In genomic region chr10:102195301-102195870, GRCh38 we compare ENCODE assay signal across 18 cellular contexts. TPM values are rescaled to one million over a fixed set of nuclear protein-coding genes. Genes with fewer than 3 reads are reported as not detected.
DNase-seq lines count a peak whose midpoint lies in the region; ATAC-seq and TF ChIP-seq lines count a peak whose summit lies in the region.
"Had no signal": no experiment of that assay in that cellular context is flagged by ENCODE, and none has a peak within 500 bp of the region (broad histone marks: within the 10 kb centered on the region; RNA-seq: fewer than 3 reads in every experiment).

No MANE protein-coding gene starts in this region.

- TF ChIP-seq RAD21 in IMR-90 (IDR thresholded peaks at IDR 0.05; ENCODE audit: low read length), result no peak

- no peak overlapping the region for H3K4me2 ChIP-seq in IMR-90 (ENCODE audit: low read depth, low read length)

- H4K8ac ChIP-seq in IMR-90 (ENCODE audit: low read depth in 2 of 2, low read length in 2 of 2), result no peak overlapping the region

- H3K9me1 ChIP-seq in IMR-90 (ENCODE audit: insufficient read depth, low read length), result no peaks in the 10 kb centered on the region

- no peaks in the 10 kb centered on the region for H3K36me3 ChIP-seq in IMR-90 (ENCODE audit: control insufficient read depth, insufficient read depth, low read length)
- H3K36me3 ChIP-seq in SJCRH30, result 0 out of 2 replicates have a peak, but pooled peaks cover 3% of the 10 kb centered on the region
- H3K36me3 ChIP-seq in gastroesophageal sphincter, result no peaks in the 10 kb centered on the region
- no peaks in the 10 kb centered on the region for H3K36me3 ChIP-seq in MG63

- H3K27me3 Mint-ChIP-seq in osteocyte (ENCODE audit: unreplicated experiment), result peaks cover 43% of the 10 kb centered on the region

- H2BK15ac ChIP-seq in IMR-90 (ENCODE audit: low read depth, low read length), result no peak overlapping the region

- H3K9me3 ChIP-seq in IMR-90 (ENCODE audit: control insufficient read depth, insufficient read depth, low read length) (peaks cover 12% of the 10 kb centered on the region), SJCRH30 (replicated peaks) (peaks cover 23% of the 10 kb centered on the region), gastroesophageal sphincter (no peaks in the 10 kb centered on the region), MG63 (peaks cover 10% of the 10 kb centered on the region)

- TF ChIP-seq POLR2A in IMR-90 (IDR thresholded peaks at IDR 0.05; ENCODE audit: low read depth, low read length) (no peak), gastroesophageal sphincter (IDR thresholded peaks at IDR 0.05) (no peak)

- no peaks in the 10 kb centered on the region for H3K4me1 Mint-ChIP-seq in osteocyte (ENCODE audit: unreplicated experiment)
- H3K4me1 Mint-ChIP-seq: H9 had no signal

- H3K4me1 ChIP-seq in IMR-90 (ENCODE audit: control insufficient read depth, insufficient read depth, low read length) (no peaks in the 10 kb centered on the region), SJCRH30 (peaks cover 32% of the 10 kb centered on the region), gastroesophageal sphincter (no peaks in the 10 kb centered on the region)
- H3K4me1 ChIP-seq: Caco-2 had no signal

- H3K79me1 ChIP-seq in IMR-90 (ENCODE audit: low read depth in 1 of 2, low read length in 2 of 2), result no peaks in the 10 kb centered on the region

- no peaks in the 10 kb centered on the region for H3K36me3 Mint-ChIP-seq in osteocyte (ENCODE audit: unreplicated experiment)
- H3K36me3 Mint-ChIP-seq: CD4-positive, CD25-positive, alpha-beta regulatory T cell had no signal

- no peak overlapping the region for H2AK5ac ChIP-seq in IMR-90 (ENCODE audit: low read depth, low read length)

- H2BK120ac ChIP-seq in IMR-90 (ENCODE audit: low read depth, low read length), result no peak overlapping the region

- H3K18ac ChIP-seq in IMR-90 (ENCODE audit: low read depth, low read length), result no peak overlapping the region

- TF ChIP-seq CTCF in IMR-90 (conservative IDR thresholded peaks at IDR 0.05; ENCODE audit: low read depth, low read length) (no peak), gastroesophageal sphincter (IDR thresholded peaks at IDR 0.05) (no peak), osteocyte (IDR thresholded peaks at IDR 0.05) (no peak)

- no peak overlapping the region for H2BK5ac ChIP-seq in IMR-90 (ENCODE audit: low read depth, low read length, poor library complexity, severe bottlenecking)

- H3K56ac ChIP-seq in IMR-90 (ENCODE audit: extremely low read depth, insufficient read depth, low read length), result no peak overlapping the region

- peaks cover 9% of the 10 kb centered on the region for H3K9me3 Mint-ChIP-seq in osteocyte (ENCODE audit: unreplicated experiment)

- no peak overlapping the region for H3K9ac ChIP-seq in IMR-90 (ENCODE audit: low read depth, low read length)

- no TSS peak for BruUV-seq in IMR-90 (replicated peaks; lab: Mats Ljungman, UMichigan)

- no peak overlapping the region for H3K4ac ChIP-seq in IMR-90 (ENCODE audit: low read depth, low read length)

- TF ChIP-seq EP300 in gastroesophageal sphincter (IDR thresholded peaks at IDR 0.05), result no peak

- no peak overlapping the region for H3K14ac ChIP-seq in IMR-90 (replicated peaks; ENCODE audit: low read depth, low read length)

- in situ Hi-C loops in IMR-90 (cut with MboI; ENCODE audit: low sequenced_read_pairs), result no loop called here

- H2AFZ ChIP-seq in IMR-90 (replicated peaks; ENCODE audit: low read length, poor library complexity), result no peak overlapping the region

- peak; percentile 12 for DNase-seq in EH (ENCODE audit: low read depth)
- peak; percentile 24 for DNase-seq in IMR-90
- DNase-seq in SJCRH30, result peak; percentile 83 to 88
- DNase-seq in myocyte (ENCODE audit: low read depth), result peak; percentile 86
- no peak for DNase-seq in MG63
- no peak for DNase-seq in osteocyte (ENCODE audit: extremely low spot score, unreplicated experiment)
- DNase-seq in activated CD8-positive, alpha-beta memory T cell treated with anti-CD3 and anti-CD28 coated beads, Interleukin-2, amount 50 U/mL, for 4 hours, result no peak
- DNase-seq: ACHN; Caco-2; CD4-positive, CD25-positive, alpha-beta regulatory T cell; H9; KBM-7; NCI-H1417 treated with DMSO at 0.1 percent for 48 hours; NCI-H1930; NCI-H2171 treated with DMSO at 0.1 percent for 48 hours; NCI-H774; PC-3 had no signal

- H4K5ac ChIP-seq in IMR-90 (ENCODE audit: low read depth, low read length), result no peak overlapping the region

- no peak overlapping the region for H3K27ac ChIP-seq in IMR-90 (ENCODE audit: insufficient read depth, low read length)
- peak overlapping the region; percentile 62 for H3K27ac ChIP-seq in SJCRH30
- no peak overlapping the region for H3K27ac ChIP-seq in gastroesophageal sphincter

- intact Hi-C loops in IMR-90 (cut with micrococcal nuclease), result no loop called here

- ATAC-seq in IMR-90 (ENCODE audit: low read depth) (no peak), gastroesophageal sphincter (no peak)
- ATAC-seq: PC-3 had no signal

- no peaks in the 10 kb centered on the region for H4K20me1 ChIP-seq in IMR-90 (ENCODE audit: insufficient read depth, low read length)

- CTCF ChIA-PET in IMR-90 (lab: Yijun Ruan, JAX), result no interaction called here

- no peak overlapping the region for H3K4me3 ChIP-seq in IMR-90 (ENCODE audit: insufficient read depth, low read depth, low read length)
- H3K4me3 ChIP-seq in SJCRH30, result no peak overlapping the region
- no peak overlapping the region for H3K4me3 ChIP-seq in gastroesophageal sphincter
- H3K4me3 ChIP-seq in MG63, result no peak overlapping the region

- POLR2A ChIA-PET in IMR-90 (lab: Charles Lee; ENCODE audit: unreplicated experiment), result no interaction called here

- WGBS in IMR-90 (ENCODE audit: extremely low coverage in 2 of 2, insufficient read length in 1 of 2), 2 experiments, result 75% methylated on average over 2 of the region's 6 CpGs; no CpG with 5 or more reads in 1 of the 2 experiments
- WGBS in gastroesophageal sphincter (ENCODE audit: low coverage in 1 of 2), 2 donors, result 84 to 93% methylated on average over 4 to 5 of the region's 6 CpGs

- H2BK20ac ChIP-seq in IMR-90 (ENCODE audit: low read depth, low read length), result no peak overlapping the region

- dilution Hi-C loops in IMR-90 (cut with HindIII; ENCODE audit: low sequenced_read_pairs, unreplicated experiment), result no loop called here

- H3K27me3 ChIP-seq in IMR-90 (ENCODE audit: control insufficient read depth, insufficient read depth, low read length), result peaks cover 11% of the 10 kb centered on the region
- H3K27me3 ChIP-seq in SJCRH30, result no peaks in the 10 kb centered on the region
- H3K27me3 ChIP-seq in gastroesophageal sphincter, result peaks cover 10% of the 10 kb centered on the region
- H3K27me3 ChIP-seq in MG63, result no peaks in the 10 kb centered on the region

- no peak overlapping the region for H3K4me3 Mint-ChIP-seq in osteocyte (ENCODE audit: unreplicated experiment)
- H3K4me3 Mint-ChIP-seq: CD4-positive, CD25-positive, alpha-beta regulatory T cell; H9 had no signal

- H3K27ac Mint-ChIP-seq in osteocyte (ENCODE audit: unreplicated experiment), result no peak overlapping the region
- H3K27ac Mint-ChIP-seq: CD4-positive, CD25-positive, alpha-beta regulatory T cell; H9 had no signal

- no peak overlapping the region for H2AK9ac ChIP-seq in IMR-90 (replicated peaks; ENCODE audit: low read depth, low read length, poor library complexity)

- H4K91ac ChIP-seq in IMR-90 (ENCODE audit: insufficient read depth, low read depth, low read length), result no peak overlapping the region

- H3K23ac ChIP-seq in IMR-90 (ENCODE audit: low read depth, low read length), result no peak overlapping the region

TF ChIP-seq in IMR-90, 13 proteins besides CTCF, POLR2A, EP300 and RAD21 (continues in another document):
- TF ChIP-seq MAFK (IDR thresholded peaks at IDR 0.05; ENCODE audit: low read depth, low read length), result no peak
- no peak for TF ChIP-seq BHLHE40 (IDR thresholded peaks at IDR 0.05; ENCODE audit: low read depth, low read length)

RNA-seq across cellular contexts. Expression of gene ELOVL3, which starts 30.7 kb away (rescaled TPM):
- total RNA-seq in IMR-90 (2012; rRNA removed), result 0.28 and 0.36 TPM in 2 replicates
- 0.09 and 0.14 TPM in 2 replicates for polyA plus RNA-seq in IMR-90 (2012; rRNA removed)
- polyA plus RNA-seq in IMR-90 (2012; cell fraction: cytosol; rRNA removed), result 0.35 TPM in 1 of 2 replicates, not detected in the other
- 0.09 and 0.14 TPM in 2 replicates for polyA plus RNA-seq in IMR-90 (2012; cell fraction: nucleus; rRNA removed; ENCODE audit: low replicate concordance)
- total RNA-seq in SJCRH30 (2014; rRNA removed; shearing (Covaris generic)), result 0.42 and 0.53 TPM in 2 replicates
- total RNA-seq in myocyte, result 5.0 and 5.6 TPM in 2 replicates
- 1.3 TPM for polyA plus RNA-seq in myocyte (2012)
- under 1 TPM in 1 of 4 donors, not detected in 3; 0.81 TPM for total RNA-seq in gastroesophageal sphincter
- total RNA-seq in MG63 (2014; rRNA removed; shearing (Covaris generic); ENCODE audit: low replicate concordance), result 0.15 TPM in 1 of 2 replicates, not detected in the other
- total RNA-seq in osteocyte, result not detected in 2 replicates
- total RNA-seq: CD4-positive, CD25-positive, alpha-beta regulatory T cell; H9 had no signal

RNA-seq across cellular contexts. Expression of gene NOLC1, which starts 43.2 kb away (rescaled TPM):
- 43.2 and 60.5 TPM in 2 replicates for total RNA-seq in IMR-90 (2012; rRNA removed)
- polyA plus RNA-seq in IMR-90 (2012; rRNA removed), result 53.5 and 55.3 TPM in 2 replicates
- 17.2 and 29.5 TPM in 2 replicates for polyA plus RNA-seq in IMR-90 (2012; cell fraction: cytosol; rRNA removed)
- 25.5 and 102 TPM in 2 replicates for polyA plus RNA-seq in IMR-90 (2012; cell fraction: nucleus; rRNA removed; ENCODE audit: low replicate concordance)
- 225 and 242 TPM in 2 replicates for total RNA-seq in SJCRH30 (2014; rRNA removed; shearing (Covaris generic))
- total RNA-seq in myocyte, result 53.4 and 75.6 TPM in 2 replicates
- polyA plus RNA-seq in myocyte (2012), result 31.2 TPM
- 10 to 100 TPM; 52.9 to 66.5 (median 57.2) TPM for total RNA-seq in gastroesophageal sphincter
- 120 and 134 TPM in 2 replicates for total RNA-seq in MG63 (2014; rRNA removed; shearing (Covaris generic); ENCODE audit: low replicate concordance)
- total RNA-seq in osteocyte, result 46.0 and 48.2 TPM in 2 replicates

RNA-seq across cellular contexts. Expression of gene PITX3, which starts 45.9 kb away (rescaled TPM):
- total RNA-seq in IMR-90 (2012; rRNA removed) (not detected in 2 replicates), myocyte (11.6 and 18.1 TPM in 2 replicates), gastroesophageal sphincter (under 1 TPM in 1 of 4 donors, not detected in 3; 0.30 TPM), osteocyte (0.31 TPM in 1 of 2 replicates, not detected in the other)
- not detected in 2 replicates for polyA plus RNA-seq in IMR-90 (2012; rRNA removed)
- polyA plus RNA-seq in IMR-90 (2012; cell fraction: cytosol; rRNA removed), result 0.03 and 0.13 TPM in 2 replicates
- 0.10 and 0.18 TPM in 2 replicates for polyA plus RNA-seq in IMR-90 (2012; cell fraction: nucleus; rRNA removed; ENCODE audit: low replicate concordance)
- total RNA-seq in SJCRH30 (2014; rRNA removed; shearing (Covaris generic)), result 105 and 111 TPM in 2 replicates
- 5.2 TPM for polyA plus RNA-seq in myocyte (2012)
- total RNA-seq in MG63 (2014; rRNA removed; shearing (Covaris generic); ENCODE audit: low replicate concordance), result not detected in 2 replicates
- total RNA-seq: Caco-2; CD4-positive, CD25-positive, alpha-beta regulatory T cell; H9; PC-3 had no signal
- polyA plus RNA-seq: CD4-positive, CD25-positive, alpha-beta regulatory T cell had no signal

RNA-seq across cellular contexts. Expression of gene GBF1, which starts 49.9 kb away (rescaled TPM):
- total RNA-seq in IMR-90 (2012; rRNA removed) (36.4 and 38.7 TPM in 2 replicates), myocyte (62.8 and 63.6 TPM in 2 replicates), gastroesophageal sphincter (10 to 100 TPM; 32.0 to 54.7 (median 39.4) TPM), osteocyte (58.7 and 59.9 TPM in 2 replicates)
- polyA plus RNA-seq in IMR-90 (2012; rRNA removed), result 38.0 and 40.1 TPM in 2 replicates
- 23.1 and 25.4 TPM in 2 replicates for polyA plus RNA-seq in IMR-90 (2012; cell fraction: cytosol; rRNA removed)
- 74.8 and 86.1 TPM in 2 replicates for polyA plus RNA-seq in IMR-90 (2012; cell fraction: nucleus; rRNA removed; ENCODE audit: low replicate concordance)
- total RNA-seq in SJCRH30 (2014; rRNA removed; shearing (Covaris generic)), result 124 and 131 TPM in 2 replicates
- 51.7 TPM for polyA plus RNA-seq in myocyte (2012)
- total RNA-seq in MG63 (2014; rRNA removed; shearing (Covaris generic); ENCODE audit: low replicate concordance), result 9.5 and 15.8 TPM in 2 replicates

Comparison
In these comparisons a context has a peak if more than half of its experiments do, and no peak if none do; other contexts are left out.
1. DNase-seq: peak in EH (single experiment), IMR-90 (single experiment), SJCRH30 (2 of 2) and myocyte (single experiment); none in MG63 (single experiment), osteocyte (single experiment) and activated CD8-positive, alpha-beta memory T cell treated with anti-CD3 and anti-CD28 coated beads, Interleukin-2, amount 50 U/mL, for 4 hours (single experiment).